Comparison of ENCODE assay signal across 21 cellular contexts in the genomic region with DNA sequence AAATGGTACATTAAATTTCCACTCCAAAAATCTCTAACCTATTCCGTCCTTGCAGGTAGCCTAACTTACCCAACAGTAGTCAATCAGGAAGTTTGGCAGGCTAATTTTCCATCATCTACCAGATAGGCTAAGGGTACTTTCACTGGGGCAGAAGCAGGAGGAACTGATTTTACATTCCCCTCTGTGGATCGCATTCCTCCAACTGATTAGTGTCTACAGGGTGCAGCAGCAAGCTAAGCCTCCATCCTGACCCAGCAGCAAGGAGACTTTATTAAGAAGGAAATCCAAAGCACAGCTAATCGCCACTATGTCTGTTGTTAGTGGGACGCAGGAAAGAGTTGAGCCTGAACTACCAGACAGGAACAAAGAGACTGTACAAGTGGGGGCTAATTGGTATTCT.
DNase-seq lines count a peak whose midpoint lies in the region; ATAC-seq and TF ChIP-seq lines count a peak whose summit lies in the region.
"Had no signal": no experiment of that assay in that cellular context is flagged by ENCODE, and none has a peak within 500 bp of the region (broad histone marks: within the 10 kb centered on the region; RNA-seq: fewer than 3 reads in every experiment).

No MANE protein-coding gene starts in this region.

- H3K79me2 ChIP-seq in KMS-11 (ENCODE audit: insufficient read depth, low read depth) = no peaks in the 10 kb centered on the region

- intact Hi-C loops in CD8-positive, alpha-beta T cell (cut with DNase I, micrococcal nuclease) = no loop called here

- peak overlapping the region; percentile 39 for H3K4me3 Mint-ChIP-seq in CD8-positive, alpha-beta T cell
- peak overlapping the region; percentile 2 for H3K4me3 Mint-ChIP-seq in activated naive CD8-positive, alpha-beta T cell
- peak overlapping the region in 8 of 10 donors; percentile 55 to 75 (median 68) for H3K4me3 Mint-ChIP-seq in naive thymus-derived CD8-positive, alpha-beta T cell
- no peak overlapping the region for H3K4me3 Mint-ChIP-seq in CD8-positive, alpha-beta memory T cell

- H3K36me3 ChIP-seq in CD8-positive, alpha-beta T cell (ENCODE audit: insufficient read depth, low read length) = no peaks in the 10 kb centered on the region
- no peaks in the 10 kb centered on the region for H3K36me3 ChIP-seq in KMS-11 (ENCODE audit: insufficient read depth)
- no peaks in the 10 kb centered on the region for H3K36me3 ChIP-seq in CD8-positive, alpha-beta memory T cell (ENCODE audit: insufficient read depth, low read length)
- H3K36me3 ChIP-seq: BLaER1 treated with 17β-estradiol and CSF1 and Interleukin-3, amounts not matched to agents 10 nM and 100 nM had no signal

- no peak for TF ChIP-seq CTCF in CD8-positive, alpha-beta T cell (IDR thresholded peaks at IDR 0.05)
- TF ChIP-seq CTCF in KMS-11 (conservative IDR thresholded peaks at IDR 0.05; ENCODE audit: low read depth, low read length) (no peak), GM20000 (IDR thresholded peaks at IDR 0.05; ENCODE audit: extremely low read depth, missing control alignments) (no peak)

- H3K27ac Mint-ChIP-seq in CD8-positive, alpha-beta T cell = peak overlapping the region; percentile 91
- H3K27ac Mint-ChIP-seq in activated naive CD8-positive, alpha-beta T cell = peak overlapping the region; percentile 87
- peak overlapping the region in 9 of 10 donors; percentile 65 to 93 (median 88) for H3K27ac Mint-ChIP-seq in naive thymus-derived CD8-positive, alpha-beta T cell
- H3K27ac Mint-ChIP-seq in CD8-positive, alpha-beta memory T cell = peak overlapping the region in 1 of 8 donors; percentile 76

- no peak for ATAC-seq in CD8-positive, alpha-beta T cell
- no peak for ATAC-seq in naive thymus-derived CD8-positive, alpha-beta T cell
- ATAC-seq: PC-3 had no signal

- H3K9me3 Mint-ChIP-seq in CD8-positive, alpha-beta T cell = no peaks in the 10 kb centered on the region
- H3K9me3 Mint-ChIP-seq in activated naive CD8-positive, alpha-beta T cell (ENCODE audit: low read depth) = no peaks in the 10 kb centered on the region
- peaks cover 0 to 8% (median 0%) of the 10 kb centered on the region in 9 donors for H3K9me3 Mint-ChIP-seq in naive thymus-derived CD8-positive, alpha-beta T cell
- H3K9me3 Mint-ChIP-seq in CD8-positive, alpha-beta memory T cell = no peaks in the 10 kb centered on the region

- no peak for DNase-seq in CD8-positive, alpha-beta T cell
- DNase-seq in naive thymus-derived CD8-positive, alpha-beta T cell = no peak
- DNase-seq in GM20000 (ENCODE audit: low spot score) (no peak), activated gamma-delta T cell treated with Interleukin-2 at 50 U/mL for 16 hours (no peak)
- DNase-seq in CD8-positive, alpha-beta memory T cell = no peak
- DNase-seq: GM23248, HCEC 1CT, Kasumi-1, MM.1S, NCI-H1092, NCI-H1436 treated with DMSO at 0.1 percent for 48 hours, NCI-H2029 treated with DMSO at 0.1 percent for 48 hours, NCI-H2171, NCI-H446, NCI-H69, PC-3, SHP77 treated with DMSO at 0.1 percent for 48 hours had no signal

- POLR2A ChIA-PET in CD8-positive, alpha-beta T cell (lab: Charles Lee) = interaction anchor here (0.7 to 1.8 kb wide), 3 partner anchors 22 to 67 kb away, joined by 3 to 8 read pairs (median 3); no protein-coding TSS in a partner anchor
- POLR2A ChIA-PET in naive thymus-derived CD8-positive, alpha-beta T cell (lab: Charles Lee) = interaction anchor here (0.6 to 1.9 kb wide), 8 partner anchors 14 to 257 kb away, joined by 3 to 7 read pairs (median 4); a partner anchor contains a TSS
- POLR2A ChIA-PET in CD8-positive, alpha-beta memory T cell (lab: Charles Lee) = interaction anchor here (1.0 kb wide), 1 partner anchor 29 kb away, joined by 3 read pairs; no protein-coding TSS in a partner anchor

- H3K4me1 Mint-ChIP-seq in CD8-positive, alpha-beta T cell (ENCODE audit: low read depth) = peaks cover 37% of the 10 kb centered on the region
- H3K4me1 Mint-ChIP-seq in activated naive CD8-positive, alpha-beta T cell (ENCODE audit: low read depth) = peaks cover 42% of the 10 kb centered on the region
- H3K4me1 Mint-ChIP-seq in naive thymus-derived CD8-positive, alpha-beta T cell = peaks cover 21 to 36% (median 34%) of the 10 kb centered on the region in 4 donors
- H3K4me1 Mint-ChIP-seq in CD8-positive, alpha-beta memory T cell = peaks cover 22 to 34% (median 23%) of the 10 kb centered on the region in 3 donors

- H3K9ac ChIP-seq in KMS-11 = no peak overlapping the region
- H3K9ac ChIP-seq: BLaER1 treated with 17β-estradiol and CSF1 and Interleukin-3, amounts not matched to agents 10 nM and 100 nM; GM23248 had no signal

- H3K36me3 Mint-ChIP-seq in CD8-positive, alpha-beta T cell = no peaks in the 10 kb centered on the region
- H3K36me3 Mint-ChIP-seq in activated naive CD8-positive, alpha-beta T cell = peaks cover 6% of the 10 kb centered on the region
- H3K36me3 Mint-ChIP-seq in naive thymus-derived CD8-positive, alpha-beta T cell = peaks cover 0 to 4% (median 0%) of the 10 kb centered on the region in 3 donors
- H3K36me3 Mint-ChIP-seq in CD8-positive, alpha-beta memory T cell = peaks cover 0 to 15% (median 0%) of the 10 kb centered on the region in 3 donors

- H3K4me3 ChIP-seq in CD8-positive, alpha-beta T cell (ENCODE audit: low read depth, low read length) = no peak overlapping the region
- H3K4me3 ChIP-seq in KMS-11 (IDR thresholded peaks at IDR 0.05; ENCODE audit: insufficient read depth, low read depth, low read length) = no peak overlapping the region
- H3K4me3 ChIP-seq in CD8-positive, alpha-beta memory T cell (ENCODE audit: low read length) = no peak overlapping the region
- H3K4me3 ChIP-seq: BLaER1 treated with 17β-estradiol and CSF1 and Interleukin-3, amounts not matched to agents 10 nM and 100 nM; GM23248 had no signal

- H3K27ac ChIP-seq in CD8-positive, alpha-beta T cell (ENCODE audit: low read depth, low read length) = no peak overlapping the region
- no peak overlapping the region for H3K27ac ChIP-seq in KMS-11
- H3K27ac ChIP-seq in CD8-positive, alpha-beta memory T cell (ENCODE audit: low read depth, low read length) = no peak overlapping the region
- H3K27ac ChIP-seq: BLaER1 treated with 17β-estradiol and CSF1 and Interleukin-3, amounts not matched to agents 10 nM and 100 nM; GM23248; HL-60 had no signal

- peaks cover 18% of the 10 kb centered on the region for H3K4me1 ChIP-seq in CD8-positive, alpha-beta T cell (ENCODE audit: insufficient read depth, low read length)
- peaks cover 60% of the 10 kb centered on the region for H3K4me1 ChIP-seq in KMS-11 (ENCODE audit: low read depth, poor library complexity, severe bottlenecking)
- H3K4me1 ChIP-seq in CD8-positive, alpha-beta memory T cell (ENCODE audit: insufficient read depth, low read length) = peaks cover 9% of the 10 kb centered on the region

- no peaks in the 10 kb centered on the region for H4K20me1 ChIP-seq in KMS-11 (ENCODE audit: insufficient read depth)
- H4K20me1 ChIP-seq: BLaER1 treated with 17β-estradiol and CSF1 and Interleukin-3, amounts not matched to agents 10 nM and 100 nM had no signal

- H3K4me2 ChIP-seq in KMS-11 = peak overlapping the region; percentile 33; the same call in 1 of the 2 replicates
- H3K4me2 ChIP-seq: BLaER1 treated with 17β-estradiol and CSF1 and Interleukin-3, amounts not matched to agents 10 nM and 100 nM had no signal

- H3K9me3 ChIP-seq in CD8-positive, alpha-beta T cell (ENCODE audit: low read length) = no peaks in the 10 kb centered on the region
- no peaks in the 10 kb centered on the region for H3K9me3 ChIP-seq in CD8-positive, alpha-beta memory T cell (ENCODE audit: low read length)
- H3K9me3 ChIP-seq: BLaER1 treated with 17β-estradiol and CSF1 and Interleukin-3, amounts not matched to agents 10 nM and 100 nM had no signal

- H3K27me3 Mint-ChIP-seq in CD8-positive, alpha-beta T cell (ENCODE audit: low read depth) = no peaks in the 10 kb centered on the region
- H3K27me3 Mint-ChIP-seq in activated naive CD8-positive, alpha-beta T cell = no peaks in the 10 kb centered on the region
- no peaks in the 10 kb centered on the region for H3K27me3 Mint-ChIP-seq in naive thymus-derived CD8-positive, alpha-beta T cell
- no peaks in the 10 kb centered on the region for H3K27me3 Mint-ChIP-seq in CD8-positive, alpha-beta memory T cell

- CTCF ChIA-PET in CD8-positive, alpha-beta T cell (lab: Charles Lee) = no interaction called here
- CTCF ChIA-PET in CD8-positive, alpha-beta memory T cell (lab: Charles Lee) = no interaction called here

- no peak overlapping the region for H2AFZ ChIP-seq in KMS-11 (ENCODE audit: low read depth)
- H2AFZ ChIP-seq: GM23248 had no signal

- H3K27me3 ChIP-seq in CD8-positive, alpha-beta T cell (ENCODE audit: insufficient read depth, low read length) = no peaks in the 10 kb centered on the region
- no peaks in the 10 kb centered on the region for H3K27me3 ChIP-seq in KMS-11 (ENCODE audit: insufficient read depth, low read depth)
- H3K27me3 ChIP-seq in CD8-positive, alpha-beta memory T cell (ENCODE audit: insufficient read depth, low read length, poor library complexity, severe bottlenecking) = no peaks in the 10 kb centered on the region
- H3K27me3 ChIP-seq: BLaER1 treated with 17β-estradiol and CSF1 and Interleukin-3, amounts not matched to agents 10 nM and 100 nM had no signal

Comparison
In these comparisons a context has a peak if more than half of its experiments do, and no peak if none do; other contexts are left out.
1. H3K4me3 Mint-ChIP-seq: peak in CD8-positive, alpha-beta T cell (single experiment), activated naive CD8-positive, alpha-beta T cell (single experiment) and naive thymus-derived CD8-positive, alpha-beta T cell (8 of 10); none in CD8-positive, alpha-beta memory T cell (0 of 7).